In genomic region chr11:120740424-120740823, GRCh38 we compare ENCODE assay signal across 28 cellular contexts.
"Had no signal": no experiment of that assay in that cellular context is flagged by ENCODE, and none has a peak within 500 bp of the region (broad histone marks: within the 10 kb centered on the region; RNA-seq: fewer than 3 reads in every experiment).

No MANE protein-coding gene starts in this region.

- H3K9me3 ChIP-seq: esophagus muscularis mucosa, gastroesophageal sphincter had no signal

- H3K4me1 ChIP-seq: esophagus muscularis mucosa, gastroesophageal sphincter had no signal

- H3K4me3 ChIP-seq: esophagus muscularis mucosa, gastroesophageal sphincter had no signal

- H3K27me3 ChIP-seq: brain microvascular endothelial cell had no signal

- DNase-seq: activated CD4-positive, alpha-beta memory T cell treated with anti-CD3 and anti-CD28 coated beads for 36 hours; activated CD4-positive, alpha-beta T cell treated with anti-CD3 and anti-CD28 coated beads for 36 hours; activated CD4-positive, alpha-beta T cell treated with anti-CD3 and anti-CD28 coated beads, Interleukin-2, amount 10 ng/mL, durations not matched to agents 24 days and 14 days; activated CD4-positive, CD25-positive, alpha-beta regulatory T cell; activated CD4-positive, CD25-positive, alpha-beta regulatory T cell treated with anti-CD3 and anti-CD28 coated beads, Interleukin-2, amount 50 U/mL, for 72 hours; activated CD8-positive, alpha-beta memory T cell treated with anti-CD3 and anti-CD28 coated beads, Interleukin-2, amount 10 ng/mL, durations not matched to agents 7 days and 5 days; activated CD8-positive, alpha-beta memory T cell treated with anti-CD3 and anti-CD28 coated beads, Interleukin-2, amount 50 U/mL, for 4 hours; activated CD8-positive, alpha-beta T cell treated with anti-CD3 and anti-CD28 coated beads, Interleukin-2, amount 10 ng/mL, durations not matched to agents 7 days and 5 days; activated gamma-delta T cell; activated naive CD4-positive, alpha-beta T cell; activated naive CD4-positive, alpha-beta T cell treated with anti-CD3 and anti-CD28 coated beads, Interleukin-2, amount 10 ng/mL, durations not matched to agents 7 days and 5 days; activated naive CD8-positive, alpha-beta T cell treated with anti-CD3 and anti-CD28 coated beads, Interleukin-2, amount 10 ng/mL, durations not matched to agents 7 days and 5 days; activated T-cell treated with anti-CD3 and anti-CD28 coated beads, Interleukin-2, amount 50 U/mL, for 1 hour; activated T-cell treated with anti-CD3 and anti-CD28 coated beads, Interleukin-2, amount 50 U/mL, for 48 hours; brain microvascular endothelial cell; cortex of kidney; dermis blood vessel endothelial cell; effector CD4-positive, alpha-beta T cell; effector memory CD8-positive, alpha-beta T cell; erythroblast; foreskin melanocyte; head of caudate nucleus; T-helper 1 cell; T-helper 17 cell; T1000 had no signal

- ATAC-seq: activated CD4-positive, alpha-beta T cell treated with anti-CD3 and anti-CD28 coated beads for 36 hours; activated CD8-positive, alpha-beta memory T cell treated with anti-CD3 and anti-CD28 coated beads, Interleukin-2, amount 10 ng/mL, durations not matched to agents 7 days and 5 days; activated CD8-positive, alpha-beta T cell treated with anti-CD3 and anti-CD28 coated beads, Interleukin-2, amount 10 ng/mL, durations not matched to agents 7 days and 5 days; activated naive CD4-positive, alpha-beta T cell treated with anti-CD3 and anti-CD28 coated beads, Interleukin-2, amount 50 U/mL, for 72 hours; effector memory CD8-positive, alpha-beta T cell; gastroesophageal sphincter; T-helper 17 cell had no signal

- H3K27ac ChIP-seq: brain microvascular endothelial cell, esophagus muscularis mucosa, gastroesophageal sphincter had no signal

- H3K36me3 ChIP-seq: brain microvascular endothelial cell, esophagus muscularis mucosa, gastroesophageal sphincter had no signal
